26 cellular contexts compared by ENCODE assay signal in the genomic region with DNA sequence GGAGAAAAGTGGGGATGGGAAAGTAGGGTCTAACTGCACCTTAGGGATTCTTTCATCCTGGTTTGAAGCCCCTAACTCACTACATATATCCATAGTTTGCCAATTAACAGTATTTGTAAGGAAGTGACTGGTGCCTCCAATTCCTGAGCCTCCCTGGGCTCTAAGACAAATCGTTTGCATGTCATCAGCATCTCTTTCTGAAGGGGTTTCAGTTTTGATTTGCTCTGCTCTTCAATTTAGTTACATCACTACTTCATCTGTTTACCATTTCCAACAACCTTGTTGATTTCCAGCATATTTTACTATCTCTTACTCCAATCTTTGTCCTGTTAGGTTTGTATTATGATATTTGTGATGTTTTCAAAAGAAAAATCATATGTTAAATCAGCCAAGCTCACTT. TPM values are rescaled to one million over a fixed set of nuclear protein-coding genes. Genes with fewer than 3 reads are reported as not detected.
DNase-seq lines count a peak whose midpoint lies in the region; ATAC-seq, FAIRE-seq and TF ChIP-seq lines count a peak whose summit lies in the region.
"Had no signal": no experiment of that assay in that cellular context is flagged by ENCODE, and none has a peak within 500 bp of the region (broad histone marks: within the 10 kb centered on the region; RNA-seq: fewer than 3 reads in every experiment).

No MANE protein-coding gene starts in this region.

- no peak for TF ChIP-seq CTCF in MM.1S (IDR thresholded peaks at IDR 0.05; ENCODE audit: low read length)
- no peak for TF ChIP-seq CTCF in neural progenitor cell (IDR thresholded peaks at IDR 0.05)

- H3K9ac ChIP-seq in MM.1S (ENCODE audit: low read length) = no peak overlapping the region
- H3K9ac ChIP-seq in neural progenitor cell = no peak overlapping the region
- H3K9ac ChIP-seq: BLaER1 treated with 17β-estradiol and CSF1 and Interleukin-3, amounts not matched to agents 10 nM and 100 nM had no signal

- H3K36me3 ChIP-seq in MM.1S (replicated peaks; ENCODE audit: insufficient read depth, low read length) (no peaks in the 10 kb centered on the region), neural progenitor cell (no peaks in the 10 kb centered on the region)
- H3K36me3 ChIP-seq: BE2C; BLaER1 treated with 17β-estradiol and CSF1 and Interleukin-3, amounts not matched to agents 10 nM and 100 nM; HAP-1 had no signal

- H3K9me3 ChIP-seq in MM.1S (replicated peaks; ENCODE audit: insufficient read depth, low read length) (no peaks in the 10 kb centered on the region), neural progenitor cell (ENCODE audit: low read depth) (no peaks in the 10 kb centered on the region)
- H3K9me3 ChIP-seq: A549; BE2C; BLaER1 treated with 17β-estradiol and CSF1 and Interleukin-3, amounts not matched to agents 10 nM and 100 nM; HAP-1 had no signal

- ATAC-seq in GM18867 (IDR thresholded peaks at IDR 0.05; ENCODE audit: unreplicated experiment) (peak; percentile 63), HG02885 (IDR thresholded peaks at IDR 0.05; ENCODE audit: poor library complexity, unreplicated experiment) (no peak)
- ATAC-seq: A549 had no signal

- no peaks in the 10 kb centered on the region for H3K4me1 Mint-ChIP-seq in neural progenitor cell
- H3K4me1 Mint-ChIP-seq: CD14-positive monocyte had no signal

- DNase-seq in GM12892 (ENCODE audit: insufficient read length) = no peak
- DNase-seq in MM.1S = peak; percentile 14
- DNase-seq in neural progenitor cell (ENCODE audit: low spot score) = no peak
- no peak for DNase-seq in HUDEP-2 (lab: John Stamatoyannopoulos, UW; ENCODE audit: unreplicated experiment in 76 of 76)
- no peak for DNase-seq in NCI-H146 (lab: John Stamatoyannopoulos, UW)
- DNase-seq: 8988T; ACHN; AML-193; BE2C; Calu3; CD4-positive, alpha-beta T cell; COR-L47; DMS53; DMS79 treated with DMSO at 0.1 percent for 48 hours; GF-D8; GOT3; HFFc6 had no signal

- H2AFZ ChIP-seq in MM.1S (ENCODE audit: low read length) (no peak overlapping the region), neural progenitor cell (replicated peaks) (peak overlapping the region; percentile 52)

- H3K27ac Mint-ChIP-seq in neural progenitor cell = no peak overlapping the region
- H3K27ac Mint-ChIP-seq: CD14-positive monocyte; CD4-positive, alpha-beta T cell; HFFc6 had no signal

- H3K4me3 ChIP-seq in MM.1S (ENCODE audit: low read length) (no peak overlapping the region), neural progenitor cell (no peak overlapping the region)
- H3K4me3 ChIP-seq: A549; BLaER1 treated with 17β-estradiol and CSF1 and Interleukin-3, amounts not matched to agents 10 nM and 100 nM; HAP-1 had no signal

- H3K4me1 ChIP-seq in MM.1S (ENCODE audit: low read length) (no peaks in the 10 kb centered on the region), neural progenitor cell (no peaks in the 10 kb centered on the region)
- H3K4me1 ChIP-seq: A549; BE2C; BLaER1 treated with 17β-estradiol and CSF1 and Interleukin-3, amounts not matched to agents 10 nM and 100 nM; HAP-1 had no signal

- H4K20me1 ChIP-seq in MM.1S (ENCODE audit: insufficient read depth, low read length) = no peaks in the 10 kb centered on the region
- H4K20me1 ChIP-seq in neural progenitor cell (ENCODE audit: low read depth) = no peaks in the 10 kb centered on the region
- H4K20me1 ChIP-seq: BLaER1 treated with 17β-estradiol and CSF1 and Interleukin-3, amounts not matched to agents 10 nM and 100 nM had no signal

- no peaks in the 10 kb centered on the region for H3K9me2 ChIP-seq in MM.1S (replicated peaks; ENCODE audit: insufficient read depth, low read length)

- FAIRE-seq in GM12892 (lab: Jason Lieb, UNC) = peak; percentile 14
- FAIRE-seq: A549, GM12891, H54 had no signal

- H3K27ac ChIP-seq in MM.1S (ENCODE audit: low read length) = no peak overlapping the region
- no peak overlapping the region for H3K27ac ChIP-seq in neural progenitor cell
- H3K27ac ChIP-seq: A549; BLaER1 treated with 17β-estradiol and CSF1 and Interleukin-3, amounts not matched to agents 10 nM and 100 nM had no signal

- TF ChIP-seq POLR2A in GM12892 (IDR thresholded peaks at IDR 0.05; ENCODE audit: low read depth, low read length) = no peak

- H3F3A ChIP-seq in MM.1S (ENCODE audit: insufficient read depth, low read length) (no peaks in the 10 kb centered on the region), neural progenitor cell (ENCODE audit: low read depth) (no peaks in the 10 kb centered on the region)

- H3K4me2 ChIP-seq in MM.1S (ENCODE audit: low read depth, low read length) (no peak overlapping the region), neural progenitor cell (no peak overlapping the region)
- H3K4me2 ChIP-seq: A549; BLaER1 treated with 17β-estradiol and CSF1 and Interleukin-3, amounts not matched to agents 10 nM and 100 nM had no signal

- H3K4me3 Mint-ChIP-seq in neural progenitor cell = no peak overlapping the region
- H3K4me3 Mint-ChIP-seq: CD14-positive monocyte; CD4-positive, alpha-beta T cell; HFFc6 had no signal

- H3K27me3 Mint-ChIP-seq in neural progenitor cell (ENCODE audit: insufficient read depth, low read depth) = no peaks in the 10 kb centered on the region
- H3K27me3 Mint-ChIP-seq: CD4-positive, alpha-beta T cell had no signal

- H3K36me3 Mint-ChIP-seq in neural progenitor cell = no peaks in the 10 kb centered on the region

- no peaks in the 10 kb centered on the region for H3K9me3 Mint-ChIP-seq in neural progenitor cell
- H3K9me3 Mint-ChIP-seq: CD4-positive, alpha-beta T cell; HFFc6 had no signal

- H3K79me2 ChIP-seq in MM.1S (ENCODE audit: low read length) = no peaks in the 10 kb centered on the region
- no peaks in the 10 kb centered on the region for H3K79me2 ChIP-seq in neural progenitor cell (ENCODE audit: low read depth)

- H3K27me3 ChIP-seq in MM.1S (replicated peaks; ENCODE audit: insufficient read depth, low read length) = no peaks in the 10 kb centered on the region
- H3K27me3 ChIP-seq in neural progenitor cell = no peaks in the 10 kb centered on the region
- H3K27me3 ChIP-seq: BE2C; BLaER1 treated with 17β-estradiol and CSF1 and Interleukin-3, amounts not matched to agents 10 nM and 100 nM had no signal

RNA-seq across cellular contexts. Expression of a gene that starts 15.5 kb away (rescaled TPM):
- 14.6 TPM for polyA plus RNA-seq in GM12892 (2012; ENCODE audit: missing spikeins)
- 3.3 and 7.8 TPM in 2 replicates for total RNA-seq in neural progenitor cell (ENCODE audit: low replicate concordance)
- total RNA-seq: G401 had no signal
